ENCODE assay signal across 23 cellular contexts in the genomic region with DNA sequence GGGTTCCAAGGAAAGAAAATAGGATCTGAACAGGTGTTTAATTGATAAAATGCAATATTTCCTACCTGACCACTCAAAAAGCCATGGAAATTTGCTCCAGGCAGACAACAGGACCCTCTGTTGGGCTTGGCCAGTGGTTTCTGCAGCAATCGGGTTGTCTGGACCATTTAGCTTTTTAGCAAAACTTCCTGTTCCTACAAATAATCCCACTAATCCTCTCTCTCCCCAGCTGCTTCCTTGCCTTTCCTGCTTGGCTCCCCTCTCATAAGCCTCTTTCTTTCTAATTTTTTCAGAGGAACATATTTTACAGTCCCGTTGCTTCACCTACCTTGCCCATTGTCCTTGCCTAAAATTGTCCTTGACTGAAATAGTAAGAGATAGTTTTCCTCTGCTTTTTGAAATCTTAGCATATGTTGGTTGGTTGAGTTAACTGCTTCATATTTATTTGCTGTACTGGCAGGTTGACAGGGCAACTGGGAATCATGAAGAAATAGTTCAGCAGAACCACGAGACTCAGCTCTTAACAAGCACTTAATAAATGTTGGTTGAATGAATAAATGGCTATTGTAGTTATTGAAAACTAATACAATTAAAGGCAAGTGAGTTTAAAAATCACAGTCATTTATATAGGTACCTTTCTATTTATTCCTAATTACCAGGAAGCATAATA.
DNase-seq lines count a peak whose midpoint lies in the region; ATAC-seq and TF ChIP-seq lines count a peak whose summit lies in the region.
"Had no signal": no experiment of that assay in that cellular context is flagged by ENCODE, and none has a peak within 500 bp of the region (broad histone marks: within the 10 kb centered on the region; RNA-seq: fewer than 3 reads in every experiment).

No MANE protein-coding gene starts in this region.

- H3K4me1 Mint-ChIP-seq in mesothelial cell of epicardium: peaks cover 16% of the 10 kb centered on the region

- no peak for ATAC-seq in GM19035 (IDR thresholded peaks at IDR 0.05; ENCODE audit: unreplicated experiment)
- ATAC-seq: Panc1 had no signal

- H3K27ac Mint-ChIP-seq in mesothelial cell of epicardium: peak overlapping the region; percentile 31
- H3K27ac Mint-ChIP-seq: CD4-positive, alpha-beta T cell had no signal

- H3K36me3 Mint-ChIP-seq in mesothelial cell of epicardium: no peaks in the 10 kb centered on the region

- DNase-seq in NCI-H524 (lab: John Stamatoyannopoulos, UW) (peak; percentile 59 to 77), amniotic epithelial cell (ENCODE audit: low read depth) (peak; percentile 22), mesothelial cell of epicardium (ENCODE audit: low spot score in 2 of 2, unreplicated experiment in 2 of 2) (no peak), islet precursor cell (no peak)
- DNase-seq in activated T-cell treated with anti-CD3 and anti-CD28 coated beads, Interleukin-2, amount 50 U/mL, for 1 hour: no peak
- no peak for DNase-seq in central memory CD4-positive, alpha-beta T cell
- DNase-seq: CD4-positive, alpha-beta T cell; COR-L47; DMS 273 treated with DMSO at 0.1 percent for 48 hours; DMS79; EL; GF-D8; GM23248; H7; KBM-7; MV-4-11; NCI-H1105; NCI-H1436 treated with DMSO at 0.1 percent for 48 hours; NCI-H187 treated with DMSO at 0.1 percent for 48 hours; NCI-H526; SHP77 had no signal

- H3K27me3 Mint-ChIP-seq in mesothelial cell of epicardium (ENCODE audit: low read depth): no peaks in the 10 kb centered on the region
- H3K27me3 Mint-ChIP-seq: CD4-positive, alpha-beta T cell had no signal

- no peak for TF ChIP-seq CTCF in mesothelial cell of epicardium (IDR thresholded peaks at IDR 0.05; ENCODE audit: unreplicated experiment)

- H3K4me3 Mint-ChIP-seq in mesothelial cell of epicardium: no peak overlapping the region
- H3K4me3 Mint-ChIP-seq: CD4-positive, alpha-beta T cell had no signal

- H3K9me3 Mint-ChIP-seq in mesothelial cell of epicardium: peaks cover 11% of the 10 kb centered on the region

Comparison
In these comparisons a context has a peak if more than half of its experiments do, and no peak if none do; other contexts are left out.
1. DNase-seq: peak in NCI-H524 (2 of 2) and amniotic epithelial cell (single experiment); none in mesothelial cell of epicardium (0 of 2), islet precursor cell (single experiment), activated T-cell treated with anti-CD3 and anti-CD28 coated beads, Interleukin-2, amount 50 U/mL, for 1 hour (single experiment) and central memory CD4-positive, alpha-beta T cell (single experiment).